8 cellular contexts compared by ENCODE assay signal in genomic region chr2:16756831-16757644, GRCh38.
DNase-seq lines count a peak whose midpoint lies in the region; ATAC-seq and TF ChIP-seq lines count a peak whose summit lies in the region.

No MANE protein-coding gene starts in this region.

- peak; percentile 90 for ATAC-seq in left ventricle myocardium superior

- TF ChIP-seq CTCF in GM12874 (IDR thresholded peaks at IDR 0.05; ENCODE audit: insufficient read depth, low read depth, low read length) = peak; percentile 68
- peak; percentile 66 for TF ChIP-seq CTCF in HFF-Myc (IDR thresholded peaks at IDR 0.05; ENCODE audit: low read depth, low read length, missing control alignments)

- DNase-seq in HFF-Myc (ENCODE audit: extremely low read depth, low read depth) (peak; percentile 14), NAMALWA (ENCODE audit: low spot score) (peak; percentile 81), SW 1271 (lab: John Stamatoyannopoulos, UW) (peak; percentile 11 to 60), amygdala (lab: John Stamatoyannopoulos, UW) (peak; percentile 6 to 87 (median 60)), left ventricle myocardium superior (peak; percentile 85), retina (peak; percentile 83), OCI-M2 (lab: John Stamatoyannopoulos, UW; ENCODE audit: unreplicated experiment) (no peak)

- no peak overlapping the region for H3K4me3 ChIP-seq in HFF-Myc (replicated peaks; ENCODE audit: low read depth, low read length)

- intact Hi-C loops in left ventricle myocardium superior (cut with micrococcal nuclease) = loop anchor here (2.0 to 5.0 kb wide), 2 partner anchors 144 to 205 kb away; no protein-coding TSS in a partner anchor
